ENCODE assay signal across 2 cellular contexts in genomic region chr6:70353343-70353913, GRCh38.
TF ChIP-seq lines count a peak whose summit lies in the region.

No MANE protein-coding gene starts in this region.

TF ChIP-seq in HepG2, 621 proteins besides CTCF, POLR2A, EP300 and RAD21:
- no peak for TF ChIP-seq ZNF670 (CRISPR knock-in tag; IDR thresholded peaks at IDR 0.05; ENCODE audit: borderline replicate concordance)
- no peak for TF ChIP-seq ARNT (IDR thresholded peaks at IDR 0.05)
- peak; percentile 67 for TF ChIP-seq FOSL2 (CRISPR knock-in tag; IDR thresholded peaks at IDR 0.05)
TF ChIP-seq in HepG2: peak in this region for 1.

TF ChIP-seq in H1, 55 proteins besides CTCF, POLR2A, EP300 and RAD21:
- TF ChIP-seq TAF7 (optimal IDR thresholded peaks at IDR 0.05; ENCODE audit: borderline replicate concordance, low read depth, low read length) = no peak
- TF ChIP-seq CTBP2 (IDR thresholded peaks at IDR 0.05; ENCODE audit: borderline replicate concordance, insufficient read depth, insufficient read length, low read length) = no peak
